ENCODE assay signal across 8 cellular contexts in genomic region chr6:79536615-79536968, GRCh38. TPM values are rescaled to one million over a fixed set of nuclear protein-coding genes. Genes with fewer than 3 reads are reported as not detected.
DNase-seq lines count a peak whose midpoint lies in the region; ATAC-seq, FAIRE-seq and TF ChIP-seq lines count a peak whose summit lies in the region.

No MANE protein-coding gene starts in this region.

- H3K9ac ChIP-seq in MM.1S (ENCODE audit: low read length) (peak overlapping the region; percentile 76), duodenal mucosa (ENCODE audit: low read depth in 1 of 2, low read length in 2 of 2) (peak overlapping the region; percentile 45 to 78)

- peaks cover 16% of the 10 kb centered on the region for H3K4me1 ChIP-seq in MM.1S (ENCODE audit: low read length)
- no peaks in the 10 kb centered on the region for H3K4me1 ChIP-seq in duodenal mucosa (ENCODE audit: control insufficient read depth in 1 of 2, insufficient read depth in 2 of 2, low read length in 2 of 2)

- peak overlapping the region; percentile 77; the same call in 1 of the 2 replicates for H3K27ac ChIP-seq in MM.1S (ENCODE audit: low read length)
- peak overlapping the region; percentile 86 for H3K27ac ChIP-seq in duodenal mucosa (ENCODE audit: low read depth, low read length)

- DNase-seq in AG20443 (ENCODE audit: low spot score) = peak; percentile 35
- peak; percentile 46 for DNase-seq in MM.1S
- DNase-seq in mucosa of gallbladder (ENCODE audit: low spot score) = peak; percentile 19
- no peak for DNase-seq in posterior vena cava (ENCODE audit: low spot score)
- no peak for DNase-seq in NCI-H146 (lab: John Stamatoyannopoulos, UW)
- no peak for DNase-seq in GM19239 (ENCODE audit: insufficient read length, low spot score)

- no peak for FAIRE-seq in GM19239 (lab: Jason Lieb, UNC)

- H3F3A ChIP-seq in MM.1S (ENCODE audit: insufficient read depth, low read length) = peaks cover 9% of the 10 kb centered on the region; the same call in 1 of the 2 replicates

- H4K20me1 ChIP-seq in MM.1S (ENCODE audit: insufficient read depth, low read length) = no peaks in the 10 kb centered on the region

- intact Hi-C loops in posterior vena cava (cut with DNase I) = no loop called here

- no peak for ATAC-seq in HG03432 (IDR thresholded peaks at IDR 0.05; ENCODE audit: unreplicated experiment)

- H3K36me3 ChIP-seq in MM.1S (replicated peaks; ENCODE audit: insufficient read depth, low read length) (no peaks in the 10 kb centered on the region), duodenal mucosa (ENCODE audit: control insufficient read depth in 1 of 2, insufficient read depth in 2 of 2, low read length in 2 of 2) (no peaks in the 10 kb centered on the region)

- peak overlapping the region; percentile 89 for H3K4me3 ChIP-seq in MM.1S (ENCODE audit: low read length)
- H3K4me3 ChIP-seq in duodenal mucosa (ENCODE audit: low read depth in 1 of 2, low read length in 2 of 2) = peak overlapping the region; percentile 94 to 97

- H3K9me3 ChIP-seq in MM.1S (replicated peaks; ENCODE audit: insufficient read depth, low read length) (no peaks in the 10 kb centered on the region), duodenal mucosa (ENCODE audit: control insufficient read depth in 1 of 2, low read length in 2 of 2) (no peaks in the 10 kb centered on the region)

- peak overlapping the region; percentile 95 for H2AFZ ChIP-seq in MM.1S (ENCODE audit: low read length)

- peak overlapping the region; percentile 77 for H3K4me2 ChIP-seq in MM.1S (ENCODE audit: low read depth, low read length)

- no peaks in the 10 kb centered on the region for H3K79me2 ChIP-seq in MM.1S (ENCODE audit: low read length)

- no peak for TF ChIP-seq CTCF in MM.1S (IDR thresholded peaks at IDR 0.05; ENCODE audit: low read length)

- no peaks in the 10 kb centered on the region for H3K9me2 ChIP-seq in MM.1S (replicated peaks; ENCODE audit: insufficient read depth, low read length)

- H3K27me3 ChIP-seq in MM.1S (replicated peaks; ENCODE audit: insufficient read depth, low read length) (no peaks in the 10 kb centered on the region), duodenal mucosa (ENCODE audit: control insufficient read depth in 1 of 2, insufficient read depth in 2 of 2, low read length in 2 of 2) (no peaks in the 10 kb centered on the region)

RNA-seq across cellular contexts. Expression of gene LCA5, which starts 0.6 kb away (rescaled TPM):
- total RNA-seq in mucosa of gallbladder = 5.7 TPM
- total RNA-seq in posterior vena cava = 1 to 10 TPM; 6.8 to 7.1 TPM

Comparison
In these comparisons a context has a peak if more than half of its experiments do, and no peak if none do; other contexts are left out.
1. DNase-seq: peak in AG20443 (single experiment), MM.1S (single experiment) and mucosa of gallbladder (single experiment); none in posterior vena cava (single experiment), NCI-H146 (single experiment) and GM19239 (single experiment).